In the genomic region with DNA sequence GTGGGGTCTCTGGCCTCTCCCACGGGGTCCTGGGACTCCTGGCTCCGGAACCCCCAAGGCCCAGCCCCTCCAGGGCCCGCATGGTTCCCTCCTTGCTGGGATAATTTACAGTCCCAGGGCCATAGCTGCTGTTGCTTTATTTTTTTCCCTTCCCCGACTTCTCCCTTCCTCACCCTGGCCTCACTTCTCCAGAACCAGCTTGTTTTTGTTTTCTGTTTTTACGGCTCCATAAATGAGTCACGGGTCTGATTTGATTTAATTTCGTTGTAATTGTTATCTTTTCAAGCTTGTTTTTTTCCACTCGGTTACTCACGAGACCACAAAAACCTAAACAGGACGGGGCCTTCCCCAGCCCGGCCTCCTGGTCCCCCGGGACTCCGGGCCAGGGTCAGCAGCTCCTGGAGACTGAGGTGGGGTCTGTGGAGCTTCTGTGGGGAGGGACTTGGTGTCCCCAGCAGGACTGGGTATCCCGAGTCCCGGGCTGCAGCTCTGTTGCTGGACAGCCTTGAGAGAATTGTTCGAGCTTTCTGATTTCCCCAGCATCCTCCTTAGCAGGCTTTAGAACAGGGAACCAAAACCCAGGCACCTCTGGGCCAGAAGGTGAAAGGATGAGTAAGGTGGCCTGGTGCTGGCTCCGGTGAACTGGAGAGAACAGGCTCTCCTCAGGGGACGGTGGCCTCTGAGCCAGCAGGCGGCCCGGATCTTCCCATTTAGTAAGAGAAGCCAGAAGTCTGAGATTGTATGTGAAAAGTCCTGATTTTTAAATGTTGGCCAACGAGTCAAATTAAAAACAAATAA, we compare ENCODE assay signal across 8 cellular contexts.
DNase-seq lines count a peak whose midpoint lies in the region; ATAC-seq, FAIRE-seq and TF ChIP-seq lines count a peak whose summit lies in the region.

No MANE protein-coding gene starts in this region.

- no peaks in the 10 kb centered on the region for H3K36me3 ChIP-seq in stomach smooth muscle (ENCODE audit: control insufficient read depth in 2 of 2, insufficient read depth in 2 of 2, low read length in 2 of 2)

- DNase-seq in glutamatergic neuron = no peak
- no peak for DNase-seq in SHP77 treated with DMSO at 0.1 percent for 48 hours (lab: John Stamatoyannopoulos, UW)
- DNase-seq in NCI-H2171 treated with DMSO at 0.1 percent for 48 hours (lab: John Stamatoyannopoulos, UW) = no peak
- DNase-seq in NCI-H345 (lab: John Stamatoyannopoulos, UW) = no peak

- peak overlapping the region; percentile 24 for H3K27ac Mint-ChIP-seq in glutamatergic neuron (ENCODE audit: unreplicated experiment)

- H3K9me3 Mint-ChIP-seq in glutamatergic neuron (ENCODE audit: unreplicated experiment) = peaks cover 2% of the 10 kb centered on the region

- peaks cover 18% of the 10 kb centered on the region for H3K4me1 ChIP-seq in stomach smooth muscle (ENCODE audit: control insufficient read depth, insufficient read depth, low read length)

- TF ChIP-seq CTCF in glutamatergic neuron (IDR thresholded peaks at IDR 0.05; ENCODE audit: partially characterized antibody, unreplicated experiment) = no peak

- ATAC-seq in GM21360 (IDR thresholded peaks at IDR 0.05; ENCODE audit: unreplicated experiment) (peak; percentile 46), SK-N-SH treated with all-trans-retinoic acid at 6 μM for 48 hours (peak; percentile 43)

- FAIRE-seq in A204.1 (lab: Jason Lieb, UNC) = peak; percentile 27

- no peaks in the 10 kb centered on the region for H3K9me3 ChIP-seq in stomach smooth muscle (ENCODE audit: control insufficient read depth in 2 of 2, low read length in 2 of 2)

- H3K9ac ChIP-seq in stomach smooth muscle (ENCODE audit: low read length in 2 of 2) = no peak overlapping the region

- H3K27me3 Mint-ChIP-seq in glutamatergic neuron (ENCODE audit: unreplicated experiment) = peaks cover 9% of the 10 kb centered on the region

- no peak overlapping the region for H3K4me3 ChIP-seq in stomach smooth muscle (ENCODE audit: low read length in 2 of 2)

- H3K27ac ChIP-seq in stomach smooth muscle (ENCODE audit: low read length) = peak overlapping the region; percentile 58

- H3K27me3 ChIP-seq in stomach smooth muscle (ENCODE audit: control insufficient read depth in 1 of 2, insufficient read depth in 2 of 2, low read length in 2 of 2) = no peaks in the 10 kb centered on the region

- H3K36me3 Mint-ChIP-seq in glutamatergic neuron (ENCODE audit: unreplicated experiment) = no peaks in the 10 kb centered on the region

- H3K4me3 Mint-ChIP-seq in glutamatergic neuron (ENCODE audit: unreplicated experiment) = no peak overlapping the region

- H3K4me1 Mint-ChIP-seq in glutamatergic neuron (ENCODE audit: low read depth, unreplicated experiment) = peaks cover 27% of the 10 kb centered on the region

TF ChIP-seq in SK-N-SH treated with all-trans-retinoic acid at 6 μM for 48 hours, 23 proteins besides CTCF, POLR2A, EP300 and RAD21:
- TF ChIP-seq ZNF565 (CRISPR knock-in tag; conservative IDR thresholded peaks at IDR 0.05; ENCODE audit: low read depth) (no peak), ESRRG (CRISPR knock-in tag; IDR thresholded peaks at IDR 0.05) (no peak), SNAI2 (CRISPR knock-in tag; IDR thresholded peaks at IDR 0.05) (peak; percentile 44; the same call in 1 of the 2 replicates), ZNF70 (CRISPR knock-in tag; IDR thresholded peaks at IDR 0.05) (no peak), PPARA (CRISPR knock-in tag; IDR thresholded peaks at IDR 0.05; ENCODE audit: borderline replicate concordance) (no peak), ZC3H10 (CRISPR knock-in tag; IDR thresholded peaks at IDR 0.05) (no peak), GLIS3 (CRISPR knock-in tag; IDR thresholded peaks at IDR 0.05) (no peak), BACH2 (CRISPR knock-in tag; IDR thresholded peaks at IDR 0.05; ENCODE audit: borderline replicate concordance) (no peak), ISL1 (CRISPR knock-in tag; IDR thresholded peaks at IDR 0.05) (peak; percentile 4; the same call in 1 of the 2 replicates)
